ENCODE assay signal across 8 cellular contexts in the genomic region with DNA sequence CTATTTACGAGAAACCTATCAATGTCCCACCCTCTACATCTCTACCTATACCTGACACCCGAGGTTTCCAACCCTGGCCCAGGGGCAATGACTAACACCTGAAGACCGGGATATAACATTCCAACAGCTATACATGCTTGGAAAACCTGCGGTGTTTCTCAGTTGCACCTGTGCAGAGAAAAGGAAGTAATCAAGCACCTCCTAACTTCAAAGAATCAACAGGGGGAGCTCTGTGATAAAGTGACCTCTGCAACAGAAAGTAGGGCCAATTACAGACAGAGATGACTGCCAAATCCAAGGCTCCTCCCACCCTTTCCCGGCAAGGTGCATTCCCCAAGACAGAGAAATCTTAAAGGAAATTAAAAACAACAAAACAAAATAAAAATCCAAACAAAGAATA. TPM values are rescaled to one million over a fixed set of nuclear protein-coding genes. Genes with fewer than 3 reads are reported as not detected.
DNase-seq lines count a peak whose midpoint lies in the region; ATAC-seq, FAIRE-seq and TF ChIP-seq lines count a peak whose summit lies in the region.

No MANE protein-coding gene starts in this region.

- H3F3A ChIP-seq in PC-9 (ENCODE audit: insufficient read depth, low read depth) = peaks cover 29% of the 10 kb centered on the region; the same call in 1 of the 2 replicates

- H3K36me3 ChIP-seq in BE2C (no peaks in the 10 kb centered on the region), PC-9 (ENCODE audit: low read depth) (peaks cover 7% of the 10 kb centered on the region), psoas muscle (ENCODE audit: insufficient read depth in 1 of 2, low read depth in 1 of 2) (no peaks in the 10 kb centered on the region)

- peak; percentile 80 for ATAC-seq in GM18502 (IDR thresholded peaks at IDR 0.05; ENCODE audit: poor library complexity, unreplicated experiment)
- ATAC-seq in HG02973 (IDR thresholded peaks at IDR 0.05; ENCODE audit: unreplicated experiment) = peak; percentile 55
- ATAC-seq in psoas muscle = peak; percentile 78 to 85 (median 83)
- ATAC-seq in GM18520 (IDR thresholded peaks at IDR 0.05; ENCODE audit: unreplicated experiment) = no peak

- H3K27me3 ChIP-seq in BE2C = no peaks in the 10 kb centered on the region
- H3K27me3 ChIP-seq in PC-9 (ENCODE audit: insufficient read depth, low read depth) = no peaks in the 10 kb centered on the region
- no peaks in the 10 kb centered on the region for H3K27me3 ChIP-seq in psoas muscle (ENCODE audit: insufficient read depth in 3 of 3, low read length in 2 of 3)

- TF ChIP-seq CTCF in BE2C (IDR thresholded peaks at IDR 0.05; ENCODE audit: low read depth, low read length) (peak; percentile 53), PC-9 (conservative IDR thresholded peaks at IDR 0.05) (peak; percentile 57; the same call in 1 of the 2 replicates), fibroblast of mammary gland (conservative IDR thresholded peaks at IDR 0.05; ENCODE audit: control insufficient read depth, insufficient read depth, low read depth, low read length) (peak; percentile 16), psoas muscle (IDR thresholded peaks at IDR 0.05) (peak; percentile 55)

- FAIRE-seq in GM12891 (lab: Jason Lieb, UNC) = no peak

- intact Hi-C loops in PC-9 (cut with micrococcal nuclease; ENCODE audit: unreplicated experiment) (loop anchor here (1.0 to 2.0 kb wide), 5 partner anchors 41 to 344 kb away; partner anchors contain the start of gene CCDC6), psoas muscle (cut with DNase I) (loop anchor here (5.0 kb wide), 2 partner anchors 37 to 167 kb away; no protein-coding TSS in a partner anchor)

- no peak overlapping the region for H2AFZ ChIP-seq in PC-9

- H3K4me3 ChIP-seq in BE2C (ENCODE audit: low read depth, low read length) (no peak overlapping the region), PC-9 (no peak overlapping the region), fibroblast of mammary gland (ENCODE audit: control insufficient read depth, low read depth, low read length) (no peak overlapping the region), psoas muscle (no peak overlapping the region)

- BruUV-seq in PC-9 (replicated peaks; lab: Mats Ljungman, UMichigan) = no TSS peak

- WGBS in psoas muscle, 3 donors = 49 to 55% (median 50%) methylated on average over 5 of the region's 5 CpGs

- POLR2A ChIA-PET in PC-9 (lab: Charles Lee; ENCODE audit: unreplicated experiment) = interaction anchor here (1.8 kb wide), 1 partner anchor 44 kb away, joined by 6 read pairs; no protein-coding TSS in a partner anchor

- peaks cover 96% of the 10 kb centered on the region for H3K79me2 ChIP-seq in PC-9 (ENCODE audit: low read depth)

- DNase-seq in BE2C (no peak), PC-9 (peak; percentile 79 to 94), fibroblast of mammary gland (ENCODE audit: low read depth) (peak; percentile 43), psoas muscle (no peak), GM12891 (ENCODE audit: insufficient read length, low spot score) (no peak)

- H3K27ac ChIP-seq in PC-9 (peak overlapping the region; percentile 46), psoas muscle (peak overlapping the region; percentile 13)

- peak overlapping the region; percentile 60 for H3K4me2 ChIP-seq in PC-9

- CTCF ChIA-PET in PC-9 (lab: Charles Lee) = interaction anchor here (0.5 to 1.2 kb wide), 13 partner anchors 12 to 284 kb away, joined by 3 to 16 read pairs (median 3); partner anchors contain the start of gene CCDC6

- H3K9me2 ChIP-seq in PC-9 (ENCODE audit: insufficient read depth) = no peaks in the 10 kb centered on the region

- H3K4me1 ChIP-seq in BE2C (no peaks in the 10 kb centered on the region), PC-9 (replicated peaks; ENCODE audit: insufficient read depth) (peaks cover 24% of the 10 kb centered on the region), psoas muscle (peaks cover 27% of the 10 kb centered on the region)

- peaks cover 23% of the 10 kb centered on the region for H4K20me1 ChIP-seq in PC-9 (ENCODE audit: insufficient read depth)

- no peak for TF ChIP-seq POLR2A in GM12891 (IDR thresholded peaks at IDR 0.05; ENCODE audit: low read depth, low read length)

- no peaks in the 10 kb centered on the region for H3K9me3 ChIP-seq in BE2C
- H3K9me3 ChIP-seq in PC-9 (ENCODE audit: insufficient read depth, low read depth) = no peaks in the 10 kb centered on the region
- no peaks in the 10 kb centered on the region for H3K9me3 ChIP-seq in psoas muscle

TF ChIP-seq in GM12891, 5 proteins besides CTCF, POLR2A, EP300 and RAD21:
- TF ChIP-seq PAX5 (IDR thresholded peaks at IDR 0.05; ENCODE audit: insufficient read depth, low read length, severe bottlenecking) (no peak), SPI1 (IDR thresholded peaks at IDR 0.05; ENCODE audit: low read depth, low read length) (no peak), POLR2AphosphoS5 (IDR thresholded peaks at IDR 0.05; ENCODE audit: low read depth, low read length) (no peak), POU2F2 (IDR thresholded peaks at IDR 0.05; ENCODE audit: low read depth, low read length) (no peak), TAF1 (IDR thresholded peaks at IDR 0.05; ENCODE audit: low read depth, low read length) (no peak)

RNA-seq across cellular contexts. Expression of gene CCDC6, which starts 41.3 kb away (rescaled TPM):
- 11.4 TPM for polyA plus RNA-seq in BE2C (2012; ENCODE audit: insufficient read depth, insufficient read length, low read depth)
- total RNA-seq in PC-9 (2021) (66.2 and 91.9 TPM in 2 replicates), psoas muscle (10 to 100 TPM; 14.5 to 40.1 (median 23.0) TPM)
- polyA plus RNA-seq in psoas muscle = 10 to 100 TPM in 2 of 3 donors, 1 to 10 TPM in 1; 9.2 to 31.6 (median 11.3) TPM
- 12.9 TPM for polyA plus RNA-seq in GM12891 (2012; ENCODE audit: low read depth, missing spikeins)

Comparison
In these comparisons a context has a peak if more than half of its experiments do, and no peak if none do; other contexts are left out.
1. DNase-seq: peak in PC-9 (2 of 2) and fibroblast of mammary gland (single experiment); none in BE2C (single experiment), psoas muscle (0 of 2) and GM12891 (single experiment).
2. Peak in every context shown above with its lines, with median percentiles within 50 percentile points of each other: CTCF ChIP-seq.